12 cellular contexts compared by ENCODE assay signal in genomic region chr7:92854501-92855238, GRCh38. TPM values are rescaled to one million over a fixed set of nuclear protein-coding genes. Genes with fewer than 3 reads are reported as not detected.
DNase-seq lines count a peak whose midpoint lies in the region; ATAC-seq and TF ChIP-seq lines count a peak whose summit lies in the region.
"Had no signal": no experiment of that assay in that cellular context is flagged by ENCODE, and none has a peak within 500 bp of the region (broad histone marks: within the 10 kb centered on the region; RNA-seq: fewer than 3 reads in every experiment).

No MANE protein-coding gene starts in this region.

- H3K27me3 ChIP-seq in psoas muscle (ENCODE audit: insufficient read depth in 3 of 3, low read length in 2 of 3) = peaks cover 0 to 3% (median 0%) of the 10 kb centered on the region in 3 donors
- no peaks in the 10 kb centered on the region for H3K27me3 ChIP-seq in gastrocnemius medialis

- no peaks in the 10 kb centered on the region for H3K4me1 ChIP-seq in psoas muscle
- H3K4me1 ChIP-seq in gastrocnemius medialis = no peaks in the 10 kb centered on the region

- intact Hi-C loops in psoas muscle (cut with DNase I) = no loop called here
- intact Hi-C loops in gastrocnemius medialis (cut with DNase I; ENCODE audit: low total_unique reads) = no loop called here

- H3K36me3 ChIP-seq in psoas muscle (ENCODE audit: insufficient read depth in 1 of 2, low read depth in 1 of 2) (no peaks in the 10 kb centered on the region), gastrocnemius medialis (no peaks in the 10 kb centered on the region)

- 71 to 74% (median 72%) methylated on average over 5 of the region's 5 CpGs for WGBS in psoas muscle, 3 donors

- in situ Hi-C loops in gastrocnemius medialis (cut with MboI; ENCODE audit: low sequenced_read_pairs in 4 of 4) = no loop called here

- ATAC-seq in GM19463 (IDR thresholded peaks at IDR 0.05; ENCODE audit: unreplicated experiment) (peak; percentile 90), HG03460 (IDR thresholded peaks at IDR 0.05; ENCODE audit: unreplicated experiment) (peak; percentile 61), psoas muscle (no peak), gastrocnemius medialis (no peak)

- H3K4me3 ChIP-seq in fibroblast of pulmonary artery (replicated peaks; ENCODE audit: low read depth, low read length) (no peak overlapping the region), psoas muscle (no peak overlapping the region), gastrocnemius medialis (no peak overlapping the region)

- DNase-seq in NCI-H2227 treated with DMSO at 0.1 percent for 48 hours (lab: John Stamatoyannopoulos, UW) (peak; percentile 33), NCI-H2227 (lab: John Stamatoyannopoulos, UW; ENCODE audit: unreplicated experiment) (no peak), fibroblast of pulmonary artery (ENCODE audit: low read depth) (peak; percentile 56), psoas muscle (no peak), NCI-H82 treated with DMSO at 0.1 percent for 48 hours (lab: John Stamatoyannopoulos, UW; ENCODE audit: unreplicated experiment) (no peak), gastrocnemius medialis (no peak)
- DNase-seq: 8988T, DMS 273 treated with DMSO at 0.1 percent for 48 hours, naive B cell, NCI-H510A treated with DMSO at 0.1 percent for 48 hours had no signal

- H3K27ac ChIP-seq in psoas muscle = no peak overlapping the region
- no peak overlapping the region for H3K27ac ChIP-seq in gastrocnemius medialis

- no peak for TF ChIP-seq POLR2A in gastrocnemius medialis (IDR thresholded peaks at IDR 0.05)

- H3K9me3 ChIP-seq in psoas muscle = no peaks in the 10 kb centered on the region
- no peaks in the 10 kb centered on the region for H3K9me3 ChIP-seq in gastrocnemius medialis

- TF ChIP-seq CTCF in fibroblast of pulmonary artery (IDR thresholded peaks at IDR 0.05; ENCODE audit: low read length, missing control alignments) (no peak), psoas muscle (IDR thresholded peaks at IDR 0.05) (no peak), gastrocnemius medialis (IDR thresholded peaks at IDR 0.05 in 4 of 5, conservative IDR thresholded peaks at IDR 0.05 in 1 of 5) (no peak)

RNA-seq across cellular contexts. Expression of gene CDK6, which starts 18.3 kb away (rescaled TPM):
- total RNA-seq in psoas muscle (1 to 10 TPM; 3.2 to 8.0 (median 4.6) TPM), gastrocnemius medialis (1 to 10 TPM; 1.2 to 6.9 (median 2.6) TPM)
- polyA plus RNA-seq in psoas muscle = under 1 TPM; 0.39 to 0.92 (median 0.60) TPM

Comparison
In these comparisons a context has a peak if more than half of its experiments do, and no peak if none do; other contexts are left out.
1. DNase-seq: peak in NCI-H2227 treated with DMSO at 0.1 percent for 48 hours (single experiment) and fibroblast of pulmonary artery (single experiment); none in NCI-H2227 (single experiment), psoas muscle (0 of 2), NCI-H82 treated with DMSO at 0.1 percent for 48 hours (single experiment) and gastrocnemius medialis (0 of 2).
2. ATAC-seq: peak in GM19463 (single experiment) and HG03460 (single experiment); none in psoas muscle (0 of 4) and gastrocnemius medialis (0 of 2).